Comparison of ENCODE assay signal across 30 cellular contexts in genomic region chr5:1079486-1079885, GRCh38.
"Had no signal": no experiment of that assay in that cellular context is flagged by ENCODE, and none has a peak within 500 bp of the region (broad histone marks: within the 10 kb centered on the region; RNA-seq: fewer than 3 reads in every experiment).

No MANE protein-coding gene starts in this region.

- H3K27me3 ChIP-seq: adrenal gland, ascending aorta, body of pancreas, brain microvascular endothelial cell, breast epithelium, cardiac muscle cell had no signal

- H3K4me3 ChIP-seq: adrenal gland, ascending aorta, body of pancreas, breast epithelium, cardiac muscle cell had no signal

- H3K36me3 ChIP-seq: brain microvascular endothelial cell had no signal

- H3K27ac ChIP-seq: adrenal gland, ascending aorta, body of pancreas, brain microvascular endothelial cell, breast epithelium, cardiac muscle cell had no signal

- H3K4me1 ChIP-seq: adrenal gland, ascending aorta, body of pancreas, breast epithelium had no signal

- DNase-seq: activated effector memory CD4-positive, alpha-beta T cell treated with anti-CD3 and anti-CD28 coated beads, Interleukin-2, amount 50 U/mL, for 16 hours; activated effector memory CD4-positive, alpha-beta T cell treated with Interleukin-2 at 50 U/mL for 16 hours; activated gamma-delta T cell; activated gamma-delta T cell treated with Interleukin-2 at 50 U/mL for 16 hours; activated naive CD4-positive, alpha-beta T cell; activated naive CD4-positive, alpha-beta T cell treated with anti-CD3 and anti-CD28 coated beads for 36 hours; activated naive CD4-positive, alpha-beta T cell treated with anti-CD3 and anti-CD28 coated beads, Interleukin-2, amount 10 ng/mL, durations not matched to agents 7 days and 5 days; activated naive CD4-positive, alpha-beta T cell treated with anti-CD3 and anti-CD28 coated beads, Interleukin-2, amount 50 U/mL, for 16 hours; activated naive CD4-positive, alpha-beta T cell treated with Interleukin-2 at 50 U/mL for 16 hours; activated naive CD8-positive, alpha-beta T cell treated with anti-CD3 and anti-CD28 coated beads for 36 hours; activated naive CD8-positive, alpha-beta T cell treated with anti-CD3 and anti-CD28 coated beads, Interleukin-2, amount 10 ng/mL, durations not matched to agents 7 days and 5 days; activated naive CD8-positive, alpha-beta T cell treated with anti-CD3 and anti-CD28 coated beads, Interleukin-2, amount 50 U/mL, for 24 hours; activated T-cell treated with anti-CD3 and anti-CD28 coated beads, Interleukin-2, amount 50 U/mL, for 1 hour; activated T-cell treated with anti-CD3 and anti-CD28 coated beads, Interleukin-2, amount 50 U/mL, for 24 hours; activated T-cell treated with anti-CD3 and anti-CD28 coated beads, Interleukin-2, amount 50 U/mL, for 4 hours; activated T-cell treated with anti-CD3 and anti-CD28 coated beads, Interleukin-2, amount 50 U/mL, for 48 hours; activated T-cell treated with anti-CD3 and anti-CD28 coated beads, Interleukin-2, amount 50 U/mL, for 72 hours; adrenal gland; amniotic stem cell; amygdala; anterior cingulate cortex; aorta; body of pancreas; brain microvascular endothelial cell; caudate nucleus; central memory CD4-positive, alpha-beta T cell; cerebellar nuclear complex had no signal

- H3K9me3 ChIP-seq: adrenal gland, ascending aorta, body of pancreas, breast epithelium had no signal
